Comparison of ENCODE assay signal across 14 cellular contexts in the genomic region with DNA sequence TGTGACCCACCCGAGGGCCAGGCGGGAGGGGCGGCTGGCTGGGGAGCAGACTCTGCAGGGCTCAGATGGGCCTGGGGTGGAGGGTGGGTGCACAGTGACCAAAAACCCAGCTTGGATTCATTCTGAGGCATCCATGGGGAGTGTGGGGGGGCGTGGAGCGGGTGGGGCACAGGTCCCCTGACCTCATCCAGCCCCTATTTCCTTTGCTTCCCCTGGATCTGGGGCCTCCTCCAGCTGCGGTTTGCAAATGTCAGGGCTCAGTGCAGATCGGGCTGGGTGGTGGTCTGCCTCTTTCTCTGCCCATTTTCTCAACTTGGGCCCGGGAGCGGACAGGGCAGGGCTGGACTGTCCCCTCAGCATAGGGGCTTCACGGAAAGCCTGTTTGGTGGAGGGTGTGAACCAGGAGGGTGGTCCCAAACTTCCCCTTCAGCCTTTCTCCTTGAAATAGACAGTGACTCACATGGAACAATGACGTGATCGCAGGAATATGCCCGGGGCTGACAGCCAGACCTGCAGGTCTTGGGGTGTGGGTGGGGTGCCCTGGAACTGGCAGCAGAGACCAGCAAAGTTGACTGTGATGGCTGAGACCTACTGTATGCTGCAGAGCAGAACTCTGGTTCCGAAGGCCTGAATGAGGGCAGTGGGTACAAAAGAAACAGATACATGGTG.
DNase-seq lines count a peak whose midpoint lies in the region; ATAC-seq and TF ChIP-seq lines count a peak whose summit lies in the region.
"Had no signal": no experiment of that assay in that cellular context is flagged by ENCODE, and none has a peak within 500 bp of the region (broad histone marks: within the 10 kb centered on the region; RNA-seq: fewer than 3 reads in every experiment).

No MANE protein-coding gene starts in this region.

- H3K9me3 ChIP-seq in RWPE2 (ENCODE audit: severe bottlenecking), result no peaks in the 10 kb centered on the region
- H3K9me3 ChIP-seq in body of pancreas, result no peaks in the 10 kb centered on the region

- no peaks in the 10 kb centered on the region for H3K36me3 ChIP-seq in RWPE2 (ENCODE audit: low read depth)
- no peaks in the 10 kb centered on the region for H3K36me3 ChIP-seq in body of pancreas (replicated peaks in 1 of 2; ENCODE audit: insufficient read depth in 1 of 2, low read depth in 2 of 2)

- H3K27me3 ChIP-seq in RWPE2 (ENCODE audit: insufficient read depth, poor library complexity, severe bottlenecking), result no peaks in the 10 kb centered on the region
- H3K27me3 ChIP-seq in body of pancreas, result no peaks in the 10 kb centered on the region

- 69 to 89% methylated on average over 13 of the region's 14 CpGs for WGBS in body of pancreas, 2 donors

- intact Hi-C loops in body of pancreas (cut with DNase I), result no loop called here

- H3K4me1 ChIP-seq in RWPE2 (ENCODE audit: insufficient read depth, poor library complexity, severe bottlenecking) (peaks cover 37% of the 10 kb centered on the region), body of pancreas (no peaks in the 10 kb centered on the region)

- H3K27ac ChIP-seq in RWPE2 (ENCODE audit: poor library complexity, severe bottlenecking) (peak overlapping the region; percentile 37), body of pancreas (no peak overlapping the region)

- no peak for TF ChIP-seq POLR2A in body of pancreas (IDR thresholded peaks at IDR 0.05)

- H3K4me3 ChIP-seq in RWPE2 (ENCODE audit: severe bottlenecking) (no peak overlapping the region), foreskin fibroblast (ENCODE audit: low read depth in 1 of 2, low read length in 2 of 2) (no peak overlapping the region), body of pancreas (no peak overlapping the region)

- TF ChIP-seq CTCF in RWPE2 (IDR thresholded peaks at IDR 0.05; ENCODE audit: poor library complexity, severe bottlenecking) (no peak), foreskin fibroblast (IDR thresholded peaks at IDR 0.05; ENCODE audit: low read depth, low read length) (no peak), body of pancreas (IDR thresholded peaks at IDR 0.05) (no peak)

- ATAC-seq in RWPE2 (ENCODE audit: low read depth) (peak; percentile 74), GM18511 (IDR thresholded peaks at IDR 0.05; ENCODE audit: unreplicated experiment) (no peak), body of pancreas (no peak)
- ATAC-seq: activated naive CD4-positive, alpha-beta T cell treated with anti-CD3 and anti-CD28 coated beads, Interleukin-2, amount 50 U/mL, for 72 hours; natural killer cell had no signal

- DNase-seq in EL (peak; percentile 87), RWPE2 (ENCODE audit: low spot score) (no peak), foreskin fibroblast (peak; percentile 20 to 44), non-pigmented ciliary epithelial cell (ENCODE audit: low read depth) (peak; percentile 23), DMS 273 (lab: John Stamatoyannopoulos, UW; ENCODE audit: unreplicated experiment) (no peak), body of pancreas (no peak)
- no peak for DNase-seq in activated CD4-positive, alpha-beta T cell treated with anti-CD3 and anti-CD28 coated beads, Interleukin-2, amount 50 U/mL, for 1 hour
- DNase-seq: activated CD4-positive, alpha-beta T cell treated with anti-CD3 and anti-CD28 coated beads, Interleukin-2, amount 10 ng/mL, durations not matched to agents 7 days and 5 days; C1 segment of cervical spinal cord; effector CD4-positive, alpha-beta T cell; natural killer cell; NCI-H2227 treated with DMSO at 0.1 percent for 48 hours had no signal

Comparison
In these comparisons a context has a peak if more than half of its experiments do, and no peak if none do; other contexts are left out.
1. DNase-seq: peak in EL (single experiment), foreskin fibroblast (2 of 2) and non-pigmented ciliary epithelial cell (single experiment); none in RWPE2 (single experiment), DMS 273 (single experiment), activated CD4-positive, alpha-beta T cell treated with anti-CD3 and anti-CD28 coated beads, Interleukin-2, amount 50 U/mL, for 1 hour (single experiment) and body of pancreas (0 of 4).